Comparison of ENCODE assay signal across 9 cellular contexts in the genomic region with DNA sequence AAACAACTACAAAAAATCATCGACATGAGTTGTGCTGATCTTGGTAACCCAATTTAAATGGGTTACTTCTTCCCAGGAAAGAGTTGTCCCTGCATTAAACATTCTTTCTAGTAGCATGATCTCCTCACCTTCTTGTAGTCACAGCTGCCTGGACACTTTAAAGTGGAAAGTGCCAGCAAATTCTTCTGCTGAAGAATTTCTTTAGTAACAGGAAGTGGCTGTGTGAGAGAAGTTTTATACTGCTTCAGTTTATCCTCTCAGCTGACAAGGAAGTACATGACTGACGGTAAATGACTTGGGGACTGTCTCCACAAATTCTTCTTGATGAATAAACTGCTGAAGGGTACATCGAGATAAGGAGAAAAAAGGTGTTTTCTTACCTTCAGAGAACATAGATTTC. TPM values are rescaled to one million over a fixed set of nuclear protein-coding genes. Genes with fewer than 3 reads are reported as not detected.
DNase-seq lines count a peak whose midpoint lies in the region; ATAC-seq and FAIRE-seq lines count a peak whose summit lies in the region.
"Had no signal": no experiment of that assay in that cellular context is flagged by ENCODE, and none has a peak within 500 bp of the region (broad histone marks: within the 10 kb centered on the region; RNA-seq: fewer than 3 reads in every experiment).

No MANE protein-coding gene starts in this region.

- no peak for ATAC-seq in memory B cell (ENCODE audit: low read depth)
- ATAC-seq in GM19463 (IDR thresholded peaks at IDR 0.05; ENCODE audit: unreplicated experiment): no peak

- H3K4me1 Mint-ChIP-seq in activated T-helper 2 cell treated with anti-CD3 and anti-CD28 coated beads, Interferon-gamma antibody, Interleukin-2, Interleukin-4, amounts not matched to agents 10 μg/mL and 5 μg/mL and 100 μg/mL, durations not matched to agents 14 hours and 24 hours and 36 hours (ENCODE audit: low read depth): peaks cover 51% of the 10 kb centered on the region
- H3K4me1 Mint-ChIP-seq in memory B cell: peaks cover 6% of the 10 kb centered on the region

- H3K27me3 Mint-ChIP-seq in activated T-helper 2 cell treated with anti-CD3 and anti-CD28 coated beads, Interferon-gamma antibody, Interleukin-2, Interleukin-4, amounts not matched to agents 10 μg/mL and 5 μg/mL and 100 μg/mL, durations not matched to agents 14 hours and 24 hours and 36 hours (ENCODE audit: low read depth): peaks cover 4% of the 10 kb centered on the region
- H3K27me3 Mint-ChIP-seq in memory B cell: peaks cover 2% of the 10 kb centered on the region

- H3K9me3 Mint-ChIP-seq in activated T-helper 2 cell treated with anti-CD3 and anti-CD28 coated beads, Interferon-gamma antibody, Interleukin-2, Interleukin-4, amounts not matched to agents 10 μg/mL and 5 μg/mL and 100 μg/mL, durations not matched to agents 14 hours and 24 hours and 36 hours: peaks cover 10% of the 10 kb centered on the region
- H3K9me3 Mint-ChIP-seq in memory B cell: peaks cover 2% of the 10 kb centered on the region

- peaks cover 45% of the 10 kb centered on the region for H3K36me3 Mint-ChIP-seq in activated T-helper 2 cell treated with anti-CD3 and anti-CD28 coated beads, Interferon-gamma antibody, Interleukin-2, Interleukin-4, amounts not matched to agents 10 μg/mL and 5 μg/mL and 100 μg/mL, durations not matched to agents 14 hours and 24 hours and 36 hours (ENCODE audit: low read depth)
- no peaks in the 10 kb centered on the region for H3K36me3 Mint-ChIP-seq in memory B cell

- intact Hi-C loops in activated T-helper 2 cell treated with anti-CD3 and anti-CD28 coated beads, Interferon-gamma antibody, Interleukin-2, Interleukin-4, amounts not matched to agents 10 μg/mL and 5 μg/mL and 100 μg/mL, durations not matched to agents 14 hours and 24 hours and 36 hours (cut with micrococcal nuclease): loop anchor here (1.0 to 5.0 kb wide), 2 partner anchors 8 to 525 kb away; no protein-coding TSS in a partner anchor
- intact Hi-C loops in posterior cingulate gyrus (cut with DNase I): no loop called here

- DNase-seq in AML-193 (lab: John Stamatoyannopoulos, UW) (peak; percentile 31 to 33), HTR-8/SVneo (ENCODE audit: insufficient read length, low spot score) (peak; percentile 14), memory B cell (ENCODE audit: low spot score in 2 of 2) (no peak), 8988T (no peak), NCI-H524 (lab: John Stamatoyannopoulos, UW) (no peak), posterior cingulate gyrus (no peak)
- DNase-seq in activated T-helper 2 cell treated with anti-CD3 and anti-CD28 coated beads, Interferon-gamma antibody, Interleukin-2, Interleukin-4, amounts not matched to agents 10 μg/mL and 5 μg/mL and 100 μg/mL, durations not matched to agents 14 hours and 24 hours and 36 hours (ENCODE audit: low spot score): no peak
- DNase-seq: RPMI8226 had no signal

- H3K27ac Mint-ChIP-seq in activated T-helper 2 cell treated with anti-CD3 and anti-CD28 coated beads, Interferon-gamma antibody, Interleukin-2, Interleukin-4, amounts not matched to agents 10 μg/mL and 5 μg/mL and 100 μg/mL, durations not matched to agents 14 hours and 24 hours and 36 hours: peak overlapping the region; percentile 87
- no peak overlapping the region for H3K27ac Mint-ChIP-seq in memory B cell

- peak overlapping the region; percentile 73 for H3K4me3 Mint-ChIP-seq in activated T-helper 2 cell treated with anti-CD3 and anti-CD28 coated beads, Interferon-gamma antibody, Interleukin-2, Interleukin-4, amounts not matched to agents 10 μg/mL and 5 μg/mL and 100 μg/mL, durations not matched to agents 14 hours and 24 hours and 36 hours (ENCODE audit: low read depth)
- H3K4me3 Mint-ChIP-seq in memory B cell: peak overlapping the region; percentile 40

- FAIRE-seq in HTR-8/SVneo (lab: Jason Lieb, UNC): no peak

RNA-seq across cellular contexts. Expression of a gene that starts 18.2 kb away (rescaled TPM):
- 9.2 TPM in 2 replicates for total RNA-seq in activated T-helper 2 cell treated with anti-CD3 and anti-CD28 coated beads, Interferon-gamma antibody, Interleukin-2, Interleukin-4, amounts not matched to agents 10 μg/mL and 5 μg/mL and 100 μg/mL, durations not matched to agents 14 hours and 24 hours and 36 hours

Comparison
In these comparisons a context has a peak if more than half of its experiments do, and no peak if none do; other contexts are left out.
1. DNase-seq: peak in AML-193 (2 of 2) and HTR-8/SVneo (single experiment); none in activated T-helper 2 cell treated with anti-CD3 and anti-CD28 coated beads, Interferon-gamma antibody, Interleukin-2, Interleukin-4, amounts not matched to agents 10 μg/mL and 5 μg/mL and 100 μg/mL, durations not matched to agents 14 hours and 24 hours and 36 hours (single experiment), memory B cell (0 of 2), 8988T (single experiment), NCI-H524 (0 of 2) and posterior cingulate gyrus (0 of 10).